ENCODE assay signal across 31 cellular contexts in genomic region chr1:163959622-163960021, GRCh38.
"Had no signal": no experiment of that assay in that cellular context is flagged by ENCODE, and none has a peak within 500 bp of the region (broad histone marks: within the 10 kb centered on the region; RNA-seq: fewer than 3 reads in every experiment).

No MANE protein-coding gene starts in this region.

- H3K4me1 ChIP-seq: adrenal gland, body of pancreas, esophagus muscularis mucosa, foreskin keratinocyte, gastrocnemius medialis, heart left ventricle had no signal

- H3K9me3 ChIP-seq: body of pancreas had no signal

- FAIRE-seq: colon had no signal

- DNase-seq: activated CD4-positive, alpha-beta memory T cell treated with anti-CD3 and anti-CD28 coated beads for 36 hours; activated CD4-positive, alpha-beta T cell treated with anti-CD3 and anti-CD28 coated beads for 36 hours; activated CD4-positive, alpha-beta T cell treated with anti-CD3 and anti-CD28 coated beads, Interleukin-2, amount 10 ng/mL, durations not matched to agents 24 days and 14 days; activated CD4-positive, CD25-positive, alpha-beta regulatory T cell; activated CD4-positive, CD25-positive, alpha-beta regulatory T cell treated with anti-CD3 and anti-CD28 coated beads, Interleukin-2, amount 50 U/mL, for 72 hours; activated CD8-positive, alpha-beta memory T cell treated with anti-CD3 and anti-CD28 coated beads, Interleukin-2, amount 10 ng/mL, durations not matched to agents 7 days and 5 days; activated CD8-positive, alpha-beta memory T cell treated with anti-CD3 and anti-CD28 coated beads, Interleukin-2, amount 50 U/mL, for 4 hours; activated CD8-positive, alpha-beta T cell treated with anti-CD3 and anti-CD28 coated beads, Interleukin-2, amount 10 ng/mL, durations not matched to agents 7 days and 5 days; activated effector memory CD4-positive, alpha-beta T cell treated with anti-CD3 and anti-CD28 coated beads, Interleukin-2, amount 50 U/mL, for 16 hours; activated naive CD4-positive, alpha-beta T cell treated with anti-CD3 and anti-CD28 coated beads for 36 hours; activated naive CD8-positive, alpha-beta T cell treated with anti-CD3 and anti-CD28 coated beads for 36 hours; activated naive CD8-positive, alpha-beta T cell treated with anti-CD3 and anti-CD28 coated beads, Interleukin-2, amount 50 U/mL, for 24 hours; activated T-cell treated with anti-CD3 and anti-CD28 coated beads, Interleukin-2, amount 50 U/mL, for 1 hour; activated T-cell treated with anti-CD3 and anti-CD28 coated beads, Interleukin-2, amount 50 U/mL, for 48 hours; adrenal gland; amygdala; aorta; body of pancreas; caudate nucleus; cortex of kidney; dermis blood vessel endothelial cell; effector CD4-positive, alpha-beta T cell; effector memory CD8-positive, alpha-beta T cell; erythroblast; foreskin keratinocyte; gastrocnemius medialis; glutamatergic neuron; heart left ventricle; hypothalamus had no signal

- H3K4me3 ChIP-seq: adrenal gland, body of pancreas, esophagus muscularis mucosa, gastrocnemius medialis, heart left ventricle had no signal

- ATAC-seq: activated CD4-positive, alpha-beta T cell treated with anti-CD3 and anti-CD28 coated beads for 36 hours; activated CD8-positive, alpha-beta memory T cell treated with anti-CD3 and anti-CD28 coated beads, Interleukin-2, amount 10 ng/mL, durations not matched to agents 7 days and 5 days; activated CD8-positive, alpha-beta T cell treated with anti-CD3 and anti-CD28 coated beads, Interleukin-2, amount 10 ng/mL, durations not matched to agents 7 days and 5 days; activated naive CD8-positive, alpha-beta T cell treated with anti-CD3 and anti-CD28 coated beads, Interleukin-2, amount 50 U/mL, for 24 hours; body of pancreas; effector memory CD8-positive, alpha-beta T cell; foreskin keratinocyte; gastrocnemius medialis; heart left ventricle had no signal

- H3K27ac ChIP-seq: adrenal gland, body of pancreas, esophagus muscularis mucosa, foreskin keratinocyte, gastrocnemius medialis, heart left ventricle had no signal

- H3K36me3 ChIP-seq: adrenal gland, esophagus muscularis mucosa, gastrocnemius medialis, heart left ventricle had no signal

- H3K27me3 ChIP-seq: adrenal gland, body of pancreas, esophagus muscularis mucosa, foreskin keratinocyte, gastrocnemius medialis, heart left ventricle had no signal
